In genomic region chr9:33147770-33148169, GRCh38 we compare ENCODE assay signal across 29 cellular contexts. TPM values are rescaled to one million over a fixed set of nuclear protein-coding genes. Genes with fewer than 3 reads are reported as not detected.
A peak's percentile ranks its signal among the peaks of the same experiment; 100 is the strongest.
DNase-seq lines count a peak whose midpoint lies in the region; ATAC-seq, FAIRE-seq and TF ChIP-seq lines count a peak whose summit lies in the region.
"Had no signal": no experiment of that assay in that cellular context is flagged by ENCODE, and none has a peak within 500 bp of the region (broad histone marks: within the 10 kb centered on the region; RNA-seq: fewer than 3 reads in every experiment).

No MANE protein-coding gene starts in this region.

- no peak for TF ChIP-seq CTCF in K562 (IDR thresholded peaks at IDR 0.05 in 2 of 3, conservative IDR thresholded peaks at IDR 0.05 in 1 of 3; ENCODE audit: insufficient read depth in 2 of 3, low read depth in 1 of 3, low read length in 3 of 3)
- no peak for TF ChIP-seq CTCF in nephron progenitor cell (IDR thresholded peaks at IDR 0.05)
- TF ChIP-seq CTCF in type B pancreatic cell (conservative IDR thresholded peaks at IDR 0.05), result no peak

- H3K36me3 ChIP-seq in K562 (ENCODE audit: control insufficient read depth, insufficient read depth, low read length) (no peaks in the 10 kb centered on the region), Karpas-422 (ENCODE audit: insufficient read depth, low read length) (no peaks in the 10 kb centered on the region)
- no peaks in the 10 kb centered on the region for H3K36me3 ChIP-seq in naive thymus-derived CD4-positive, alpha-beta T cell (ENCODE audit: control insufficient read depth in 2 of 3, insufficient read depth in 3 of 3, low read length in 3 of 3)
- H3K36me3 ChIP-seq: adrenal gland, gastroesophageal sphincter, pancreas had no signal

- no peak overlapping the region for H3K27ac Mint-ChIP-seq in activated CD8-positive, alpha-beta memory T cell treated with anti-CD3 and anti-CD28 coated beads, Interleukin-2, amount 10 ng/mL, durations not matched to agents 7 days and 5 days
- H3K27ac Mint-ChIP-seq in nephron progenitor cell (peak overlapping the region; percentile 1), type B pancreatic cell (peak overlapping the region; percentile 33)
- H3K27ac Mint-ChIP-seq in naive thymus-derived CD4-positive, alpha-beta T cell, result peak overlapping the region in 1 of 9 donors; percentile 64
- H3K27ac Mint-ChIP-seq: activated CD8-positive, alpha-beta T cell treated with anti-CD3 and anti-CD28 coated beads, Interleukin-2, amount 10 ng/mL, durations not matched to agents 7 days and 5 days; activated T-cell treated with anti-CD3 and anti-CD28 coated beads, Interleukin-2, amount 50 U/mL, for 24 hours had no signal

- no peaks in the 10 kb centered on the region for H3K27me3 Mint-ChIP-seq in activated CD8-positive, alpha-beta memory T cell treated with anti-CD3 and anti-CD28 coated beads, Interleukin-2, amount 10 ng/mL, durations not matched to agents 7 days and 5 days
- H3K27me3 Mint-ChIP-seq in nephron progenitor cell (ENCODE audit: low read depth, poor library complexity), result peaks cover 2% of the 10 kb centered on the region
- H3K27me3 Mint-ChIP-seq in type B pancreatic cell, result no peaks in the 10 kb centered on the region
- no peaks in the 10 kb centered on the region for H3K27me3 Mint-ChIP-seq in naive thymus-derived CD4-positive, alpha-beta T cell
- H3K27me3 Mint-ChIP-seq: activated T-cell treated with anti-CD3 and anti-CD28 coated beads, Interleukin-2, amount 50 U/mL, for 24 hours had no signal

- H3K27ac ChIP-seq in K562 (ENCODE audit: extremely low read depth, low read depth, low read length), result no peak overlapping the region
- no peak overlapping the region for H3K27ac ChIP-seq in naive thymus-derived CD4-positive, alpha-beta T cell (ENCODE audit: low read depth, low read length)
- no peak overlapping the region for H3K27ac ChIP-seq in Karpas-422 (ENCODE audit: low read length)
- H3K27ac ChIP-seq: adrenal gland, body of pancreas, gastroesophageal sphincter, pancreas, RWPE1 had no signal

- CTCF ChIA-PET in activated CD8-positive, alpha-beta memory T cell treated with anti-CD3 and anti-CD28 coated beads, Interleukin-2, amount 10 ng/mL, durations not matched to agents 7 days and 5 days (lab: Charles Lee), result no interaction called here
- CTCF ChIA-PET in K562 (lab: Yijun Ruan, JAX; ENCODE audit: low intra/inter-chr PET ratio), result no interaction called here
- CTCF ChIA-PET in naive thymus-derived CD4-positive, alpha-beta T cell (lab: Charles Lee), result no interaction called here

- H3K9me2 ChIP-seq in Karpas-422 (replicated peaks; ENCODE audit: insufficient read depth, low read length), result no peaks in the 10 kb centered on the region

- no peak overlapping the region for H3K4me2 ChIP-seq in K562 (ENCODE audit: insufficient read depth, low read length)
- no peak overlapping the region for H3K4me2 ChIP-seq in Karpas-422 (ENCODE audit: low read depth, low read length, poor library complexity, severe bottlenecking)

- in situ Hi-C loops in K562 (cut with MboI), result no loop called here

- H3K79me2 ChIP-seq in K562 (ENCODE audit: control insufficient read depth, insufficient read depth, low read length) (peaks cover 47% of the 10 kb centered on the region), Karpas-422 (ENCODE audit: low read length) (no peaks in the 10 kb centered on the region)

- no peak for TF ChIP-seq RAD21 in K562 (CRISPR knock-in tag; conservative IDR thresholded peaks at IDR 0.05 in 1 of 2, IDR thresholded peaks at IDR 0.05 in 1 of 2)

- H2AFZ ChIP-seq in K562 (ENCODE audit: low read depth, low read length), result no peak overlapping the region
- H2AFZ ChIP-seq in Karpas-422 (ENCODE audit: low read length), result no peak overlapping the region

- H3K4me1 Mint-ChIP-seq in activated CD8-positive, alpha-beta memory T cell treated with anti-CD3 and anti-CD28 coated beads, Interleukin-2, amount 10 ng/mL, durations not matched to agents 7 days and 5 days, result peaks cover 52% of the 10 kb centered on the region
- H3K4me1 Mint-ChIP-seq in nephron progenitor cell, result peaks cover 59% of the 10 kb centered on the region
- peaks cover 23% of the 10 kb centered on the region for H3K4me1 Mint-ChIP-seq in type B pancreatic cell (ENCODE audit: unreplicated experiment)
- H3K4me1 Mint-ChIP-seq in naive thymus-derived CD4-positive, alpha-beta T cell, result peaks cover 48 to 90% (median 81%) of the 10 kb centered on the region in 7 donors

- ATAC-seq in activated CD8-positive, alpha-beta memory T cell treated with anti-CD3 and anti-CD28 coated beads, Interleukin-2, amount 10 ng/mL, durations not matched to agents 7 days and 5 days, result no peak
- ATAC-seq in K562, result no peak
- ATAC-seq in naive thymus-derived CD4-positive, alpha-beta T cell, result no peak
- ATAC-seq: activated CD8-positive, alpha-beta T cell treated with anti-CD3 and anti-CD28 coated beads, Interleukin-2, amount 10 ng/mL, durations not matched to agents 7 days and 5 days; body of pancreas; gastroesophageal sphincter; left lobe of liver; right cardiac atrium had no signal

- no peak for TF ChIP-seq EP300 in K562 (IDR thresholded peaks at IDR 0.05; ENCODE audit: low read length)

- H3K9ac ChIP-seq in K562 (ENCODE audit: insufficient read depth in 1 of 2, low read depth in 2 of 2, low read length in 2 of 2) (no peak overlapping the region), Karpas-422 (ENCODE audit: low read length) (no peak overlapping the region)

- H3K4me1 ChIP-seq in K562 (replicated peaks in 1 of 2; ENCODE audit: control insufficient read depth in 2 of 2, insufficient read depth in 2 of 2, low read length in 2 of 2) (peaks cover 4 to 14% of the 10 kb centered on the region in 2 experiments), Karpas-422 (ENCODE audit: low read length) (peaks cover 6% of the 10 kb centered on the region)
- peaks cover 49 to 51% of the 10 kb centered on the region in 2 donors for H3K4me1 ChIP-seq in naive thymus-derived CD4-positive, alpha-beta T cell (ENCODE audit: control insufficient read depth in 2 of 2, insufficient read depth in 2 of 2, low read length in 2 of 2)

- H3K9me1 ChIP-seq in K562 (ENCODE audit: control insufficient read depth, insufficient read depth, low read length), result no peaks in the 10 kb centered on the region

- H3K4me3 ChIP-seq in K562, result no peak overlapping the region
- H3K4me3 ChIP-seq in naive thymus-derived CD4-positive, alpha-beta T cell (ENCODE audit: low read length), result no peak overlapping the region
- no peak overlapping the region for H3K4me3 ChIP-seq in Karpas-422 (ENCODE audit: low read length)
- H3K4me3 ChIP-seq: adrenal gland, body of pancreas, gastroesophageal sphincter, pancreas had no signal

- POLR2A ChIA-PET in K562 (lab: Yijun Ruan, JAX), result no interaction called here
- POLR2A ChIA-PET in naive thymus-derived CD4-positive, alpha-beta T cell (lab: Charles Lee), result interaction anchor here (2.0 kb wide), 1 partner anchor 16 kb away, joined by 7 read pairs; no protein-coding TSS in a partner anchor

- FAIRE-seq in K562 (lab: Jason Lieb, UNC), result no peak
- FAIRE-seq: H54, pancreas, urothelium cell line had no signal

- peaks cover 10% of the 10 kb centered on the region for H3K36me3 Mint-ChIP-seq in activated CD8-positive, alpha-beta memory T cell treated with anti-CD3 and anti-CD28 coated beads, Interleukin-2, amount 10 ng/mL, durations not matched to agents 7 days and 5 days
- peaks cover 5% of the 10 kb centered on the region for H3K36me3 Mint-ChIP-seq in nephron progenitor cell (ENCODE audit: low read depth)
- H3K36me3 Mint-ChIP-seq in type B pancreatic cell, result peaks cover 8% of the 10 kb centered on the region
- H3K36me3 Mint-ChIP-seq in naive thymus-derived CD4-positive, alpha-beta T cell, result peaks cover 0 to 10% (median 3%) of the 10 kb centered on the region in 5 donors

- H4K20me1 ChIP-seq in K562 (replicated peaks; ENCODE audit: control insufficient read depth, insufficient read depth, low read length) (peaks cover 22% of the 10 kb centered on the region), Karpas-422 (ENCODE audit: insufficient read depth, low read depth, low read length) (peaks cover 19% of the 10 kb centered on the region; the same call in 1 of the 2 replicates)

- DNase-seq in activated CD8-positive, alpha-beta memory T cell treated with anti-CD3 and anti-CD28 coated beads for 24 hours, result peak; percentile 38
- no peak for DNase-seq in activated CD8-positive, alpha-beta memory T cell treated with anti-CD3 and anti-CD28 coated beads, Interleukin-2, amount 10 ng/mL, durations not matched to agents 7 days and 5 days
- DNase-seq in K562 (ENCODE audit: extremely low read depth in 1 of 4, low spot score in 3 of 4), result no peak
- DNase-seq in nephron progenitor cell, result no peak
- no peak for DNase-seq in type B pancreatic cell (ENCODE audit: extremely low spot score, unreplicated experiment)
- DNase-seq in naive thymus-derived CD4-positive, alpha-beta T cell, result no peak
- DNase-seq in Karpas-422, result no peak
- no peak for DNase-seq in NCI-H1694 treated with DMSO at 0.1 percent for 48 hours (lab: John Stamatoyannopoulos, UW)
- DNase-seq: activated CD8-positive, alpha-beta T cell treated with anti-CD3 and anti-CD28 coated beads, Interleukin-2, amount 10 ng/mL, durations not matched to agents 7 days and 5 days; activated naive CD4-positive, alpha-beta T cell treated with Interleukin-2 at 50 U/mL for 16 hours; body of pancreas; cerebellar nuclear complex; hippocampal formation; immature natural killer cell; mesendoderm; NCI-H1417; NCI-H774; pancreas; stimulated activated CD4-positive, alpha-beta T cell treated with anti-CD3 and anti-CD28 coated beads, Interleukin-2, amount 100 ng/mL, for 48 hours; substantia nigra; T-helper 1 cell had no signal

- H3K9me3 Mint-ChIP-seq in activated CD8-positive, alpha-beta memory T cell treated with anti-CD3 and anti-CD28 coated beads, Interleukin-2, amount 10 ng/mL, durations not matched to agents 7 days and 5 days (ENCODE audit: low read depth), result no peaks in the 10 kb centered on the region
- no peaks in the 10 kb centered on the region for H3K9me3 Mint-ChIP-seq in nephron progenitor cell
- H3K9me3 Mint-ChIP-seq in type B pancreatic cell, result no peaks in the 10 kb centered on the region
- no peaks in the 10 kb centered on the region for H3K9me3 Mint-ChIP-seq in naive thymus-derived CD4-positive, alpha-beta T cell
- H3K9me3 Mint-ChIP-seq: activated T-cell treated with anti-CD3 and anti-CD28 coated beads, Interleukin-2, amount 50 U/mL, for 24 hours; immature natural killer cell had no signal

- H3K9me3 ChIP-seq in K562 (replicated peaks; ENCODE audit: control insufficient read depth, insufficient read depth, low read depth, low read length) (no peaks in the 10 kb centered on the region), Karpas-422 (ENCODE audit: low read length) (no peaks in the 10 kb centered on the region)
- H3K9me3 ChIP-seq in naive thymus-derived CD4-positive, alpha-beta T cell (ENCODE audit: control insufficient read depth in 2 of 3, low read length in 3 of 3), result no peaks in the 10 kb centered on the region
- H3K9me3 ChIP-seq: adrenal gland, body of pancreas, gastroesophageal sphincter, pancreas had no signal

- no TSS peak for BruUV-seq in K562 (replicated peaks; lab: Mats Ljungman, UMichigan)

- intact Hi-C loops in K562 (cut with micrococcal nuclease), result no loop called here
- intact Hi-C loops in naive thymus-derived CD4-positive, alpha-beta T cell (cut with micrococcal nuclease), result no loop called here

- 85% methylated on average over 2 of the region's 2 CpGs for WGBS in K562 (ENCODE audit: insufficient coverage, low coverage, missing lambda C conversion rate)

- H3K4me3 Mint-ChIP-seq in activated CD8-positive, alpha-beta memory T cell treated with anti-CD3 and anti-CD28 coated beads, Interleukin-2, amount 10 ng/mL, durations not matched to agents 7 days and 5 days, result no peak overlapping the region
- H3K4me3 Mint-ChIP-seq in nephron progenitor cell, result no peak overlapping the region
- no peak overlapping the region for H3K4me3 Mint-ChIP-seq in type B pancreatic cell
- peak overlapping the region in 1 of 10 donors; percentile 20 for H3K4me3 Mint-ChIP-seq in naive thymus-derived CD4-positive, alpha-beta T cell
- H3K4me3 Mint-ChIP-seq: activated CD8-positive, alpha-beta T cell treated with anti-CD3 and anti-CD28 coated beads, Interleukin-2, amount 10 ng/mL, durations not matched to agents 7 days and 5 days; activated T-cell treated with anti-CD3 and anti-CD28 coated beads, Interleukin-2, amount 50 U/mL, for 24 hours had no signal

- no peak for TF ChIP-seq POLR2A in K562 (conservative IDR thresholded peaks at IDR 0.05)

- H3K27me3 ChIP-seq in K562 (ENCODE audit: control insufficient read depth in 2 of 2, insufficient read depth in 2 of 2, low read length in 2 of 2) (no peaks in the 10 kb centered on the region), Karpas-422 (ENCODE audit: low read length) (no peaks in the 10 kb centered on the region)
- no peaks in the 10 kb centered on the region for H3K27me3 ChIP-seq in naive thymus-derived CD4-positive, alpha-beta T cell (ENCODE audit: control insufficient read depth in 2 of 2, insufficient read depth in 2 of 2, low read length in 2 of 2)
- H3K27me3 ChIP-seq: adrenal gland, body of pancreas, gastroesophageal sphincter, pancreas had no signal

RNA-seq across cellular contexts. Expression of gene B4GALT1, which starts 19.4 kb away (rescaled TPM):
- total RNA-seq in activated CD8-positive, alpha-beta memory T cell treated with anti-CD3 and anti-CD28 coated beads, Interleukin-2, amount 10 ng/mL, durations not matched to agents 7 days and 5 days, result 10 to 100 TPM; 33.8 to 35.2 TPM
- total RNA-seq in K562 (2011; cell fraction: chromatin; rRNA removed; ENCODE audit: low replicate concordance), result 14.7 and 14.9 TPM in 2 replicates
- total RNA-seq in K562 (2011; cell fraction: nucleolus; rRNA removed), result 17.9 and 22.7 TPM in 2 replicates
- 32.8 and 52.0 TPM in 2 replicates for total RNA-seq in K562 (2011; cell fraction: nucleoplasm; rRNA removed)
- total RNA-seq in K562 (2014; rRNA removed), result 7.1 and 8.7 TPM in 2 replicates
- 4.4 and 4.8 TPM in 2 replicates for total RNA-seq in K562 (2014; rRNA removed; fragmentation: Illumina TruSeq; extraction: Trizol)
- total RNA-seq in K562 (2015; rRNA removed; fragmentation: Illumina TruSeq; extraction: Trizol), result 3.7 and 4.1 TPM in 2 replicates
- 22.0 and 26.8 TPM in 2 replicates for total RNA-seq in K562 (2021)
- polyA plus RNA-seq in K562 (2011; rRNA removed), result 9.6 and 10.1 TPM in 2 replicates
- polyA plus RNA-seq in K562 (2011; cell fraction: cytosol; rRNA removed), result 13.7 and 14.3 TPM in 2 replicates
- polyA plus RNA-seq in K562 (2011; cell fraction: nucleus; rRNA removed), result 5.3 and 6.6 TPM in 2 replicates
- polyA plus RNA-seq in K562 (2012), result 16.9 and 32.7 TPM in 2 replicates
- polyA plus RNA-seq in K562 (2014; fragmentation: Illumina TruSeq; extraction: Trizol), result 21.4 and 23.8 TPM in 2 replicates
- polyA plus RNA-seq in K562 (2014; fragmentation: Nextera tagmentation; extraction: Ambion mirVana), result 1 to 10 TPM; 5.2 to 6.0 TPM
- polyA plus RNA-seq in K562 (2014; rRNA removed), result 10.7 and 13.2 TPM in 2 replicates
- 16.0 and 18.9 TPM in 2 replicates for polyA minus RNA-seq in K562 (2011; rRNA and poly(A)+ RNA removed)
- 15.1 and 15.4 TPM in 2 replicates for polyA minus RNA-seq in K562 (2011; cell fraction: cytosol; rRNA and poly(A)+ RNA removed)
- 3.9 and 4.0 TPM in 2 replicates for polyA minus RNA-seq in K562 (2011; cell fraction: nucleus; rRNA and poly(A)+ RNA removed)
- total RNA-seq in type B pancreatic cell (ENCODE audit: low replicate concordance), result 91.9 and 150 TPM in 2 replicates
- 10 to 100 TPM; 40.7 to 86.2 (median 45.6) TPM for total RNA-seq in naive thymus-derived CD4-positive, alpha-beta T cell
- polyA plus RNA-seq in naive thymus-derived CD4-positive, alpha-beta T cell, result 10 to 100 TPM; 12.9 to 16.4 TPM
- total RNA-seq in Karpas-422 (2014; rRNA removed; shearing (Covaris generic); ENCODE audit: low replicate concordance), result 4.0 and 6.9 TPM in 2 replicates
